Comparison of ENCODE assay signal across 8 cellular contexts in the genomic region with DNA sequence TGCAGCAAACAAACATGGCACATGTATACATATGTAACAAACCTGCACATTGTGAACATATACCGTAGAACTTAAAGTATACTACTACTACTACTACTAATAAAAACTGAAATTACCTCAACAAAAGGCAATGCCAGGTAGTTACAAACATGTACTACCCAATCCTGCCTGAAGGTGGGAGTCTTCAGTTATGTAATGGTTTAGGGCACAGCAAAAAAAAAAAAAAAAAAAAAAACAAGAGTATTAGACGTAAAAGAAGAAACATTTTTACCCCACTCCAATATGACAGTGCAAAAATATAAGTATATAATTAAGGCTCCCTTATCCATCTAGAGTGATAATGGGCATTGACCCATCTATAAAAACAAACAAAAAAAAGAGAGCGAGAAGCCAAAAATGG.
DNase-seq lines count a peak whose midpoint lies in the region; ATAC-seq and TF ChIP-seq lines count a peak whose summit lies in the region.
"Not testable (repeated sequence)": the region's sequence is repeated elsewhere in the genome, so short reads cannot be mapped to it uniquely, and the experiment has no call there.

No MANE protein-coding gene starts in this region.

- not testable (repeated sequence) for H3K4me3 ChIP-seq in CD8-positive, alpha-beta T cell (ENCODE audit: low read depth, low read length); OCI-LY7 (ENCODE audit: low read depth, low read length, poor library complexity, severe bottlenecking)

- not testable (repeated sequence) for H3K9me2 ChIP-seq in OCI-LY7 (ENCODE audit: insufficient read depth, low read length)

- H3K9me3 Mint-ChIP-seq in CD8-positive, alpha-beta T cell; activated CD4-positive, alpha-beta memory T cell treated with anti-CD3 and anti-CD28 coated beads, Interleukin-2, amount 10 ng/mL, durations not matched to agents 7 days and 5 days; effector memory CD8-positive, alpha-beta T cell; stimulated activated memory B cell treated with anti-CD40 and anti-IgM and Interleukin-4, amounts not matched to agents 10 μg/mL and 1 μg/mL and 100 μg/mL, for 72 hours: not testable (repeated sequence)

- POLR2A ChIA-PET in CD8-positive, alpha-beta T cell (lab: Charles Lee); OCI-LY7 (lab: Charles Lee); activated CD4-positive, alpha-beta memory T cell treated with anti-CD3 and anti-CD28 coated beads, Interleukin-2, amount 10 ng/mL, durations not matched to agents 7 days and 5 days (lab: Charles Lee): not testable (repeated sequence)

- H3K9me3 ChIP-seq in CD8-positive, alpha-beta T cell (ENCODE audit: low read length); OCI-LY7 (ENCODE audit: low read length): not testable (repeated sequence)

- not testable (repeated sequence) for BruUV-seq in OCI-LY7 (replicated peaks; lab: Mats Ljungman, UMichigan)

- not testable (repeated sequence) for H3K27ac Mint-ChIP-seq in CD8-positive, alpha-beta T cell; activated CD4-positive, alpha-beta memory T cell treated with anti-CD3 and anti-CD28 coated beads, Interleukin-2, amount 10 ng/mL, durations not matched to agents 7 days and 5 days
- H3K27ac Mint-ChIP-seq in effector memory CD8-positive, alpha-beta T cell = peak overlapping the region; percentile 68 to 77
- peak overlapping the region; percentile 58 for H3K27ac Mint-ChIP-seq in stimulated activated memory B cell treated with anti-CD40 and anti-IgM and Interleukin-4, amounts not matched to agents 10 μg/mL and 1 μg/mL and 100 μg/mL, for 72 hours

- peak; percentile 64 for TF ChIP-seq CTCF in CD8-positive, alpha-beta T cell (IDR thresholded peaks at IDR 0.05)
- TF ChIP-seq CTCF in OCI-LY7 (conservative IDR thresholded peaks at IDR 0.05; ENCODE audit: low read length) = peak; percentile 39; the same call in 1 of the 2 replicates

- H3K27me3 Mint-ChIP-seq in CD8-positive, alpha-beta T cell (ENCODE audit: low read depth); activated CD4-positive, alpha-beta memory T cell treated with anti-CD3 and anti-CD28 coated beads, Interleukin-2, amount 10 ng/mL, durations not matched to agents 7 days and 5 days; effector memory CD8-positive, alpha-beta T cell; stimulated activated memory B cell treated with anti-CD40 and anti-IgM and Interleukin-4, amounts not matched to agents 10 μg/mL and 1 μg/mL and 100 μg/mL, for 72 hours: not testable (repeated sequence)

- not testable (repeated sequence) for H3K36me3 ChIP-seq in CD8-positive, alpha-beta T cell (ENCODE audit: insufficient read depth, low read length); OCI-LY7 (ENCODE audit: insufficient read depth, low read length)

- H2AFZ ChIP-seq in OCI-LY7 (ENCODE audit: low read length) = not testable (repeated sequence)

- ATAC-seq in CD8-positive, alpha-beta T cell; effector memory CD8-positive, alpha-beta T cell (replicated peaks); stimulated activated memory B cell treated with anti-CD40 and anti-IgM and Interleukin-4, amounts not matched to agents 10 μg/mL and 1 μg/mL and 100 μg/mL, for 72 hours: not testable (repeated sequence)
- ATAC-seq in GM18870 (IDR thresholded peaks at IDR 0.05; ENCODE audit: unreplicated experiment) (peak; percentile 61), left lobe of liver (peak; percentile 42)

- not testable (repeated sequence) for H3K4me1 ChIP-seq in CD8-positive, alpha-beta T cell (ENCODE audit: insufficient read depth, low read length); OCI-LY7 (ENCODE audit: insufficient read depth, low read length, poor library complexity, severe bottlenecking)

- DNase-seq in CD8-positive, alpha-beta T cell = peak in 2 of 7 experiments; percentile 20 to 31
- peak; percentile 51 for DNase-seq in HT-29 (ENCODE audit: low spot score)
- DNase-seq in OCI-LY7 (ENCODE audit: low spot score) = peak; percentile 24
- peak; percentile 22 for DNase-seq in activated CD4-positive, alpha-beta memory T cell treated with anti-CD3 and anti-CD28 coated beads, Interleukin-2, amount 10 ng/mL, durations not matched to agents 7 days and 5 days
- peak; percentile 37 to 46 (median 46) for DNase-seq in effector memory CD8-positive, alpha-beta T cell
- DNase-seq in left lobe of liver (ENCODE audit: low spot score) = not testable (repeated sequence)

- not testable (repeated sequence) for H4K20me1 ChIP-seq in OCI-LY7 (ENCODE audit: insufficient read depth, low read length)

- H3K79me2 ChIP-seq in OCI-LY7 (ENCODE audit: insufficient read depth, low read depth, low read length) = not testable (repeated sequence)

- H3K36me3 Mint-ChIP-seq in CD8-positive, alpha-beta T cell; activated CD4-positive, alpha-beta memory T cell treated with anti-CD3 and anti-CD28 coated beads, Interleukin-2, amount 10 ng/mL, durations not matched to agents 7 days and 5 days (ENCODE audit: low read depth); effector memory CD8-positive, alpha-beta T cell (ENCODE audit: insufficient read depth); stimulated activated memory B cell treated with anti-CD40 and anti-IgM and Interleukin-4, amounts not matched to agents 10 μg/mL and 1 μg/mL and 100 μg/mL, for 72 hours: not testable (repeated sequence)

- H3K27ac ChIP-seq in CD8-positive, alpha-beta T cell (ENCODE audit: low read depth, low read length); OCI-LY7 (ENCODE audit: low read depth, low read length, poor library complexity, severe bottlenecking): not testable (repeated sequence)

- intact Hi-C loops in CD8-positive, alpha-beta T cell (cut with DNase I, micrococcal nuclease); OCI-LY7 (cut with micrococcal nuclease; ENCODE audit: unreplicated experiment): not testable (repeated sequence)

- H3K27me3 ChIP-seq in CD8-positive, alpha-beta T cell (ENCODE audit: insufficient read depth, low read length) = not testable (repeated sequence)

- H3K4me3 Mint-ChIP-seq in CD8-positive, alpha-beta T cell; activated CD4-positive, alpha-beta memory T cell treated with anti-CD3 and anti-CD28 coated beads, Interleukin-2, amount 10 ng/mL, durations not matched to agents 7 days and 5 days: not testable (repeated sequence)
- H3K4me3 Mint-ChIP-seq in effector memory CD8-positive, alpha-beta T cell = peak overlapping the region in 1 of 2 donors; percentile 36
- peak overlapping the region; percentile 7 for H3K4me3 Mint-ChIP-seq in stimulated activated memory B cell treated with anti-CD40 and anti-IgM and Interleukin-4, amounts not matched to agents 10 μg/mL and 1 μg/mL and 100 μg/mL, for 72 hours

- CTCF ChIA-PET in CD8-positive, alpha-beta T cell (lab: Charles Lee); OCI-LY7 (lab: Charles Lee; ENCODE audit: unreplicated experiment); activated CD4-positive, alpha-beta memory T cell treated with anti-CD3 and anti-CD28 coated beads, Interleukin-2, amount 10 ng/mL, durations not matched to agents 7 days and 5 days (lab: Charles Lee): not testable (repeated sequence)

- H3K4me1 Mint-ChIP-seq in CD8-positive, alpha-beta T cell (ENCODE audit: low read depth); activated CD4-positive, alpha-beta memory T cell treated with anti-CD3 and anti-CD28 coated beads, Interleukin-2, amount 10 ng/mL, durations not matched to agents 7 days and 5 days; effector memory CD8-positive, alpha-beta T cell (ENCODE audit: low read depth in 2 of 2); stimulated activated memory B cell treated with anti-CD40 and anti-IgM and Interleukin-4, amounts not matched to agents 10 μg/mL and 1 μg/mL and 100 μg/mL, for 72 hours: not testable (repeated sequence)

- H3K4me2 ChIP-seq in OCI-LY7 (ENCODE audit: low read length) = not testable (repeated sequence)
